In the genomic region with DNA sequence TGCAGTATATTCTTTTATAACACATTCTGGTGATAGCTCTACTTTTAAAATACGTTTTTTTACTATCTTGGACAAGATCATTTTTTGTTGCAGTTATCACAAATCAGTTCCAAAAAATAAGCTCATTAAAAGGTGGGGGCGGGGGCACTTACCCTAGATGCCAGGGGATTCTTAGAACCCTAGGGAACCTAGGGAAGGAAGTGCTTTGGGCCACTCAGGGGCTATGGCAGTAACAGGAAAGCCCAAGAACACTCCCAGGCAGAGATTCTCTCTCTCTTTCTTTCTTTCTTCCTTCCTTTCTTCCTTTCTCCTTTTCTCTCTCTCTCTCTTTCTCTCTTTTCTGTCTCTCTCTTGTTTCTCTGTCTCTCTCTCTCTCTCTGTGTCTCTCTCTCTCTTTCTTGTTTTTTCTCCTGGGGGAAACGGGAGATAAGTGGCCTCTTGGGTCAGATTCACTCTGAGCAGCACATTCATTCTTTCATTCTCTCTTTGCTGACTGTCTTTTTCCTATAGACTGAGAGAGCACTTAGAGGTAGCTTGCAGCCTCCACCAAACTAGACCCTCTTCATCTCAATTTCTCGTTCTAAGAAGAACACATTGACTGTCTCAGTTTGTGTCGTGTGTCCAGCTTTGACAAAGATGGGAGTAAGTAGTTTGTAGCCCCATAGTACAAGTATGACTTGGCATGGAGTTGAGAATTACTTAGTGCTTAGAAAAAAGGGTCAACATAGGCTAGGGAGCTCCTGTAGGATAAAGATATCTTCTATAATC, we compare ENCODE assay signal across 21 cellular contexts. TPM values are rescaled to one million over a fixed set of nuclear protein-coding genes. Genes with fewer than 3 reads are reported as not detected.
A peak's percentile ranks its signal among the peaks of the same experiment; 100 is the strongest.
DNase-seq lines count a peak whose midpoint lies in the region; ATAC-seq, FAIRE-seq and TF ChIP-seq lines count a peak whose summit lies in the region.
"Had no signal": no experiment of that assay in that cellular context is flagged by ENCODE, and none has a peak within 500 bp of the region (broad histone marks: within the 10 kb centered on the region; RNA-seq: fewer than 3 reads in every experiment).

No MANE protein-coding gene starts in this region.

- no peak overlapping the region for H3K4me3 Mint-ChIP-seq in T-helper 2 cell treated with Interferon-gamma antibody and Interleukin-4, amounts not matched to agents 5 μg/mL and 100 μg/mL, for 36 hours
- H3K4me3 Mint-ChIP-seq in T-helper 17 cell (no peak overlapping the region), nephron progenitor cell (no peak overlapping the region)
- H3K4me3 Mint-ChIP-seq: IgD-negative memory B cell had no signal

- H3K36me3 Mint-ChIP-seq in T-helper 2 cell treated with Interferon-gamma antibody and Interleukin-4, amounts not matched to agents 5 μg/mL and 100 μg/mL, for 36 hours (ENCODE audit: low read depth): peaks cover 19% of the 10 kb centered on the region
- H3K36me3 Mint-ChIP-seq in T-helper 17 cell (ENCODE audit: low read depth) (peaks cover 4% of the 10 kb centered on the region), nephron progenitor cell (ENCODE audit: low read depth) (peaks cover 23% of the 10 kb centered on the region)

- ATAC-seq in T-helper 17 cell: no peak
- ATAC-seq: right lobe of liver had no signal

- no peaks in the 10 kb centered on the region for H3K9me3 Mint-ChIP-seq in T-helper 2 cell treated with Interferon-gamma antibody and Interleukin-4, amounts not matched to agents 5 μg/mL and 100 μg/mL, for 36 hours
- H3K9me3 Mint-ChIP-seq in nephron progenitor cell: no peaks in the 10 kb centered on the region

- DNase-seq in T-helper 2 cell treated with Interferon-gamma antibody and Interleukin-4, amounts not matched to agents 5 μg/mL and 100 μg/mL, for 36 hours (ENCODE audit: low spot score): no peak
- DNase-seq in T-helper 2 cell (no peak), GM18507 (ENCODE audit: extremely low spot score, insufficient read length, low read depth) (no peak), T-helper 17 cell (no peak), nephron progenitor cell (no peak), NCI-H1092 (lab: John Stamatoyannopoulos, UW) (no peak), NCI-H774 (lab: John Stamatoyannopoulos, UW) (no peak), NCI-H2171 (lab: John Stamatoyannopoulos, UW) (no peak)
- DNase-seq: activated effector memory CD4-positive, alpha-beta T cell treated with Interleukin-2 at 50 U/mL for 16 hours; dermis blood vessel endothelial cell; HCEC 1CT; head of caudate nucleus; islet precursor cell; mammary epithelial cell; right lobe of liver; stimulated activated CD4-positive, alpha-beta T cell treated with anti-CD3 and anti-CD28 coated beads, Interleukin-1b, Interleukin-23, amount 100 ng/mL, for 48 hours; thyroid gland had no signal

- H3K9me3 ChIP-seq in T-helper 17 cell (ENCODE audit: control insufficient read depth, low read length, poor library complexity, severe bottlenecking): no peaks in the 10 kb centered on the region
- H3K9me3 ChIP-seq: esophagus muscularis mucosa, right lobe of liver, thyroid gland had no signal

- H3K27ac Mint-ChIP-seq in T-helper 2 cell treated with Interferon-gamma antibody and Interleukin-4, amounts not matched to agents 5 μg/mL and 100 μg/mL, for 36 hours: peak overlapping the region; percentile 74
- H3K27ac Mint-ChIP-seq in T-helper 17 cell: peak overlapping the region; percentile 90
- peak overlapping the region; percentile 50 for H3K27ac Mint-ChIP-seq in nephron progenitor cell

- H3K4me1 Mint-ChIP-seq in T-helper 2 cell treated with Interferon-gamma antibody and Interleukin-4, amounts not matched to agents 5 μg/mL and 100 μg/mL, for 36 hours (ENCODE audit: low read depth): peaks cover 32% of the 10 kb centered on the region
- H3K4me1 Mint-ChIP-seq in T-helper 17 cell (peaks cover 39% of the 10 kb centered on the region), nephron progenitor cell (peaks cover 14% of the 10 kb centered on the region)

- FAIRE-seq in GM18507 (lab: Jason Lieb, UNC): peak; percentile 53

- TF ChIP-seq CTCF in nephron progenitor cell (IDR thresholded peaks at IDR 0.05): no peak

- H3K27me3 Mint-ChIP-seq in T-helper 2 cell treated with Interferon-gamma antibody and Interleukin-4, amounts not matched to agents 5 μg/mL and 100 μg/mL, for 36 hours (ENCODE audit: low read depth): no peaks in the 10 kb centered on the region
- H3K27me3 Mint-ChIP-seq in T-helper 17 cell (no peaks in the 10 kb centered on the region), nephron progenitor cell (ENCODE audit: low read depth, poor library complexity) (no peaks in the 10 kb centered on the region)
- H3K27me3 Mint-ChIP-seq: IgD-negative memory B cell had no signal

RNA-seq across cellular contexts. Expression of gene SCAANT1, which starts 16.6 kb away (rescaled TPM):
- total RNA-seq in T-helper 17 cell: 1 to 10 TPM in 1 of 2 donors, not detected in 1; 1.7 TPM
- total RNA-seq: A172, Daoy, dermis blood vessel endothelial cell, esophagus muscularis mucosa, mammary epithelial cell, right lobe of liver, thyroid gland had no signal

RNA-seq across cellular contexts. Expression of gene ATXN7, which starts 31.9 kb away (rescaled TPM):
- total RNA-seq in T-helper 17 cell: 100 to 1,000 TPM; 165 to 205 TPM

RNA-seq across cellular contexts. Expression of gene THOC7, which starts 32.0 kb away (rescaled TPM):
- total RNA-seq in T-helper 17 cell: 10 to 100 TPM; 29.9 to 36.6 TPM
